In genomic region chr13:34302596-34302995, GRCh38 we compare ENCODE assay signal across 21 cellular contexts.
DNase-seq lines count a peak whose midpoint lies in the region; ATAC-seq and TF ChIP-seq lines count a peak whose summit lies in the region.
"Had no signal": no experiment of that assay in that cellular context is flagged by ENCODE, and none has a peak within 500 bp of the region (broad histone marks: within the 10 kb centered on the region; RNA-seq: fewer than 3 reads in every experiment).

No MANE protein-coding gene starts in this region.

- in situ Hi-C loops in mammary epithelial cell (cut with MboI; ENCODE audit: low sequenced_read_pairs in 2 of 2), result no loop called here

- dilution Hi-C loops in mammary epithelial cell (cut with HindIII; ENCODE audit: low sequenced_read_pairs), result no loop called here

- H3K4me3 ChIP-seq in mammary epithelial cell (replicated peaks in 1 of 3; ENCODE audit: insufficient read depth in 1 of 3, low read depth in 2 of 3, low read length in 3 of 3), result no peak overlapping the region
- H3K4me3 ChIP-seq: A549; BLaER1 treated with 17β-estradiol and CSF1 and Interleukin-3, amounts not matched to agents 10 nM and 100 nM; GM23248 had no signal

- peak overlapping the region; percentile 38 for H3K9ac ChIP-seq in mammary epithelial cell (ENCODE audit: insufficient read depth, low read length)
- H3K9ac ChIP-seq: BLaER1 treated with 17β-estradiol and CSF1 and Interleukin-3, amounts not matched to agents 10 nM and 100 nM; GM23248 had no signal

- H2AFZ ChIP-seq in mammary epithelial cell (ENCODE audit: low read depth, low read length), result peak overlapping the region; percentile 71
- H2AFZ ChIP-seq: GM23248 had no signal

- no peaks in the 10 kb centered on the region for H3K36me3 ChIP-seq in mammary epithelial cell (ENCODE audit: insufficient read depth, low read length)
- H3K36me3 ChIP-seq: BE2C; BLaER1 treated with 17β-estradiol and CSF1 and Interleukin-3, amounts not matched to agents 10 nM and 100 nM had no signal

- H3K27ac Mint-ChIP-seq in glutamatergic neuron (ENCODE audit: unreplicated experiment), result no peak overlapping the region
- H3K27ac Mint-ChIP-seq: CD14-positive monocyte; CD4-positive, alpha-beta T cell; CD8-positive, alpha-beta memory T cell had no signal

- H4K20me1 ChIP-seq in mammary epithelial cell (ENCODE audit: insufficient read depth, low read length), result no peaks in the 10 kb centered on the region
- H4K20me1 ChIP-seq: BLaER1 treated with 17β-estradiol and CSF1 and Interleukin-3, amounts not matched to agents 10 nM and 100 nM had no signal

- intact Hi-C loops in mammary epithelial cell (cut with micrococcal nuclease), result loop anchor here (2.0 to 5.0 kb wide), 3 partner anchors 54 to 370 kb away; no protein-coding TSS in a partner anchor

- H3K79me2 ChIP-seq in mammary epithelial cell (ENCODE audit: insufficient read depth, low read length), result no peaks in the 10 kb centered on the region

- DNase-seq in RWPE1 (ENCODE audit: low spot score) (no peak), mammary epithelial cell (peak; percentile 53), epithelial cell of prostate (ENCODE audit: low read depth, low spot score) (no peak), foreskin keratinocyte (peak in 1 of 2 donors; percentile 65), glutamatergic neuron (no peak)
- DNase-seq: 8988T; ACHN; AML-193; BE2C; CD4-positive, alpha-beta T cell; CD8-positive, alpha-beta memory T cell; DMS79 treated with DMSO at 0.1 percent for 48 hours; GF-D8; GM23248; H9 had no signal

- peaks cover 1% of the 10 kb centered on the region for H3K9me3 Mint-ChIP-seq in glutamatergic neuron (ENCODE audit: unreplicated experiment)
- H3K9me3 Mint-ChIP-seq: H9 had no signal

- H3K36me3 Mint-ChIP-seq in glutamatergic neuron (ENCODE audit: unreplicated experiment), result peaks cover 10% of the 10 kb centered on the region
- H3K36me3 Mint-ChIP-seq: CD14-positive monocyte; CD8-positive, alpha-beta memory T cell had no signal

- H3K27ac ChIP-seq in RWPE1 (peak overlapping the region; percentile 74), mammary epithelial cell (ENCODE audit: insufficient read depth, low read depth, low read length) (peak overlapping the region; percentile 93), epithelial cell of prostate (peak overlapping the region; percentile 90), foreskin keratinocyte (peak overlapping the region; percentile 85)
- H3K27ac ChIP-seq: BLaER1 treated with 17β-estradiol and CSF1 and Interleukin-3, amounts not matched to agents 10 nM and 100 nM; GM23248 had no signal

- CTCF ChIA-PET in RWPE1 (lab: Yijun Ruan, JAX) (interaction anchor here (0.6 kb wide), 2 partner anchors 180 to 353 kb away, joined by 3 read pairs; no protein-coding TSS in a partner anchor), mammary epithelial cell (lab: Charles Lee; ENCODE audit: low non-redundant PET) (no interaction called here)

- BruUV-seq in mammary epithelial cell (replicated peaks; lab: Mats Ljungman, UMichigan), result no TSS peak

- no peak overlapping the region for H3K4me3 Mint-ChIP-seq in glutamatergic neuron (ENCODE audit: unreplicated experiment)
- H3K4me3 Mint-ChIP-seq: CD14-positive monocyte; CD4-positive, alpha-beta T cell; CD8-positive, alpha-beta memory T cell; H9 had no signal

- TF ChIP-seq CTCF in RWPE1 (conservative IDR thresholded peaks at IDR 0.05; ENCODE audit: low read depth) (no peak), mammary epithelial cell (conservative IDR thresholded peaks at IDR 0.05 in 1 of 2, IDR thresholded peaks at IDR 0.05 in 1 of 2; ENCODE audit: extremely low read depth in 1 of 2, insufficient read depth in 1 of 2, low read depth in 1 of 2, low read length in 2 of 2) (no peak), foreskin keratinocyte (conservative IDR thresholded peaks at IDR 0.05) (no peak), glutamatergic neuron (IDR thresholded peaks at IDR 0.05; ENCODE audit: partially characterized antibody, unreplicated experiment) (no peak)

- H3K4me2 ChIP-seq in mammary epithelial cell (ENCODE audit: insufficient read depth, low read depth, low read length), result peak overlapping the region; percentile 47
- H3K4me2 ChIP-seq: A549; BLaER1 treated with 17β-estradiol and CSF1 and Interleukin-3, amounts not matched to agents 10 nM and 100 nM had no signal

- H3K4me1 ChIP-seq in mammary epithelial cell (ENCODE audit: insufficient read depth, low read length) (peaks cover 30% of the 10 kb centered on the region), foreskin keratinocyte (peaks cover 20% of the 10 kb centered on the region)
- H3K4me1 ChIP-seq: BE2C had no signal

- POLR2A ChIA-PET in RWPE1 (lab: Yijun Ruan, JAX; ENCODE audit: low non-redundant PET), result no interaction called here

- H3K4me1 Mint-ChIP-seq in glutamatergic neuron (ENCODE audit: low read depth, unreplicated experiment), result no peaks in the 10 kb centered on the region
- H3K4me1 Mint-ChIP-seq: CD14-positive monocyte; CD8-positive, alpha-beta memory T cell; H9 had no signal

- no peaks in the 10 kb centered on the region for H3K27me3 Mint-ChIP-seq in glutamatergic neuron (ENCODE audit: unreplicated experiment)
- H3K27me3 Mint-ChIP-seq: CD4-positive, alpha-beta T cell; CD8-positive, alpha-beta memory T cell had no signal

- no peaks in the 10 kb centered on the region for H3K9me3 ChIP-seq in mammary epithelial cell (replicated peaks; ENCODE audit: insufficient read depth, low read length)
- H3K9me3 ChIP-seq: A549, BE2C had no signal

- ATAC-seq in foreskin keratinocyte (peak; percentile 2), GM19455 (IDR thresholded peaks at IDR 0.05; ENCODE audit: unreplicated experiment) (no peak), GM18861 (IDR thresholded peaks at IDR 0.05; ENCODE audit: unreplicated experiment) (no peak)
- ATAC-seq: A549, HCT116 had no signal

- H3K27me3 ChIP-seq in mammary epithelial cell (ENCODE audit: insufficient read depth, low read length), result no peaks in the 10 kb centered on the region
- H3K27me3 ChIP-seq in foreskin keratinocyte, result no peaks in the 10 kb centered on the region
- H3K27me3 ChIP-seq: BE2C; BLaER1 treated with 17β-estradiol and CSF1 and Interleukin-3, amounts not matched to agents 10 nM and 100 nM had no signal
